Comparison of ENCODE assay signal across 14 cellular contexts in genomic region chr5:153569036-153569435, GRCh38.
"Had no signal": no experiment of that assay in that cellular context is flagged by ENCODE, and none has a peak within 500 bp of the region (broad histone marks: within the 10 kb centered on the region; RNA-seq: fewer than 3 reads in every experiment).

No MANE protein-coding gene starts in this region.

- H3K27me3 ChIP-seq: foreskin keratinocyte had no signal

- H3K36me3 Mint-ChIP-seq: activated CD4-positive, alpha-beta memory T cell treated with anti-CD3 and anti-CD28 coated beads for 36 hours; activated naive CD8-positive, alpha-beta T cell treated with anti-CD3 and anti-CD28 coated beads, Interleukin-2, amount 10 ng/mL, durations not matched to agents 7 days and 5 days; natural killer cell treated with Interleukin-12 subunit alpha and Interleukin-12 subunit beta and Interleukin-15 and Interleukin-18, amount 100 ng/mL, for 72 hours; stimulated activated memory B cell treated with anti-CD40 and anti-IgM and Interleukin-4, amounts not matched to agents 10 μg/mL and 1 μg/mL and 100 μg/mL, for 72 hours; WTC11 had no signal

- H3K9me3 Mint-ChIP-seq: activated CD4-positive, alpha-beta memory T cell treated with anti-CD3 and anti-CD28 coated beads for 36 hours; WTC11 had no signal

- H3K27ac Mint-ChIP-seq: activated CD4-positive, alpha-beta memory T cell treated with anti-CD3 and anti-CD28 coated beads for 36 hours; activated naive CD8-positive, alpha-beta T cell treated with anti-CD3 and anti-CD28 coated beads, Interleukin-2, amount 10 ng/mL, durations not matched to agents 7 days and 5 days; effector memory CD8-positive, alpha-beta T cell; natural killer cell treated with Interleukin-12 subunit alpha and Interleukin-12 subunit beta and Interleukin-15 and Interleukin-18, amount 100 ng/mL, for 72 hours; stimulated activated memory B cell treated with anti-CD40 and anti-IgM and Interleukin-4, amounts not matched to agents 10 μg/mL and 1 μg/mL and 100 μg/mL, for 72 hours; WTC11 had no signal

- H3K4me3 ChIP-seq: lower lobe of right lung had no signal

- H3K27ac ChIP-seq: foreskin keratinocyte, lower lobe of right lung had no signal

- H3K36me3 ChIP-seq: lower lobe of right lung had no signal

- H3K4me1 ChIP-seq: lower lobe of right lung had no signal

- DNase-seq: activated CD4-positive, alpha-beta memory T cell treated with anti-CD3 and anti-CD28 coated beads for 36 hours; activated CD4-positive, alpha-beta T cell treated with anti-CD3 and anti-CD28 coated beads for 4 hours; activated naive CD8-positive, alpha-beta T cell treated with anti-CD3 and anti-CD28 coated beads, Interleukin-2, amount 10 ng/mL, durations not matched to agents 7 days and 5 days; activated T-cell treated with anti-CD3 and anti-CD28 coated beads for 4 hours; anterior cingulate cortex; effector memory CD8-positive, alpha-beta T cell; foreskin keratinocyte; hippocampal formation; lower lobe of right lung; stimulated activated CD4-positive, alpha-beta T cell treated with anti-CD3 and anti-CD28 coated beads, Interleukin-4, amount 100 ng/mL, for 4 hours had no signal

- ATAC-seq: effector memory CD8-positive, alpha-beta T cell; foreskin keratinocyte; lower lobe of right lung; natural killer cell treated with Interleukin-12 subunit alpha and Interleukin-12 subunit beta and Interleukin-15 and Interleukin-18, amount 100 ng/mL, for 72 hours; sciatic nerve; stimulated activated memory B cell treated with anti-CD40 and anti-IgM and Interleukin-4, amounts not matched to agents 10 μg/mL and 1 μg/mL and 100 μg/mL, for 72 hours; WTC11 had no signal

- H3K9me3 ChIP-seq: lower lobe of right lung had no signal
